Comparison of ENCODE assay signal across 14 cellular contexts in the genomic region with DNA sequence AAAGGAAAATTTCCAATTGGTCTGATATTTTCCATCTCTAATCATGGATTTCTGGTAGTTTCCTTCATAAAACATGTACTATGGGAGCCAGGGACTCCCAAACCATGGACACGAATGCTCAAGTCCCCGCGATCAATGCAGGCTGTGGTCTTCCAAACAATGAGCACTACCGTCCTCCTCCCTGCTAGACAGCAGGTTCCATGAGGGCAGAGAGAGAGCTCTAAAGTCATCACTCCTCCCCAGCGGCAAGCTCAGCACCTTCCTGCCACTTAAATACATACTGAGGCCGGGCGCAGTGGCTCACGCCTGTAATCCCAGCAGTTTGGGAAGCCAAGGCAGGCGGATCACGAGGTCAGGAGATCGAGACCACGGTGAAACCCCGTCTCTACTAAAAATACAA. TPM values are rescaled to one million over a fixed set of nuclear protein-coding genes. Genes with fewer than 3 reads are reported as not detected.
A peak's percentile ranks its signal among the peaks of the same experiment; 100 is the strongest.
DNase-seq lines count a peak whose midpoint lies in the region; ATAC-seq and TF ChIP-seq lines count a peak whose summit lies in the region.
"Had no signal": no experiment of that assay in that cellular context is flagged by ENCODE, and none has a peak within 500 bp of the region (broad histone marks: within the 10 kb centered on the region; RNA-seq: fewer than 3 reads in every experiment).

No MANE protein-coding gene starts in this region.

- no peak for TF ChIP-seq CTCF in omental fat pad (IDR thresholded peaks at IDR 0.05)

- peaks cover 38% of the 10 kb centered on the region for H3K4me1 Mint-ChIP-seq in activated CD4-positive, alpha-beta T cell treated with anti-CD3 and anti-CD28 coated beads, Interleukin-2, amount 10 ng/mL, durations not matched to agents 24 days and 14 days
- peaks cover 67% of the 10 kb centered on the region for H3K4me1 Mint-ChIP-seq in memory B cell

- H3K36me3 Mint-ChIP-seq in activated CD4-positive, alpha-beta T cell treated with anti-CD3 and anti-CD28 coated beads, Interleukin-2, amount 10 ng/mL, durations not matched to agents 24 days and 14 days (ENCODE audit: low read depth), result peaks cover 18% of the 10 kb centered on the region
- H3K36me3 Mint-ChIP-seq in memory B cell, result peaks cover 12% of the 10 kb centered on the region

- intact Hi-C loops in activated CD4-positive, alpha-beta T cell treated with anti-CD3 and anti-CD28 coated beads, Interleukin-2, amount 10 ng/mL, durations not matched to agents 24 days and 14 days (cut with micrococcal nuclease), result no loop called here

- no peak overlapping the region for H3K4me3 Mint-ChIP-seq in activated CD4-positive, alpha-beta T cell treated with anti-CD3 and anti-CD28 coated beads, Interleukin-2, amount 10 ng/mL, durations not matched to agents 24 days and 14 days
- H3K4me3 Mint-ChIP-seq in memory B cell, result peak overlapping the region; percentile 33
- H3K4me3 Mint-ChIP-seq: activated naive CD8-positive, alpha-beta T cell treated with anti-CD3 and anti-CD28 coated beads, Interleukin-2, amount 10 ng/mL, durations not matched to agents 7 days and 5 days; T-cell had no signal

- H3K27me3 Mint-ChIP-seq in activated CD4-positive, alpha-beta T cell treated with anti-CD3 and anti-CD28 coated beads, Interleukin-2, amount 10 ng/mL, durations not matched to agents 24 days and 14 days, result no peaks in the 10 kb centered on the region
- no peaks in the 10 kb centered on the region for H3K27me3 Mint-ChIP-seq in memory B cell
- H3K27me3 Mint-ChIP-seq: activated naive CD8-positive, alpha-beta T cell treated with anti-CD3 and anti-CD28 coated beads, Interleukin-2, amount 10 ng/mL, durations not matched to agents 7 days and 5 days; T-cell had no signal

- peak overlapping the region; percentile 42 for H3K27ac ChIP-seq in angular gyrus (ENCODE audit: low read depth, low read length)
- peak overlapping the region; percentile 1 for H3K27ac ChIP-seq in substantia nigra (ENCODE audit: low read depth, low read length, poor library complexity, severe bottlenecking)

- DNase-seq in activated CD4-positive, alpha-beta T cell treated with anti-CD3 and anti-CD28 coated beads, Interleukin-2, amount 10 ng/mL, durations not matched to agents 24 days and 14 days, result no peak
- no peak for DNase-seq in activated CD4-positive, alpha-beta T cell treated with anti-CD3 and anti-CD28 coated beads for 4 hours
- DNase-seq in memory B cell (ENCODE audit: low spot score in 2 of 2), result no peak
- DNase-seq in substantia nigra (lab: John Stamatoyannopoulos, UW), result no peak
- no peak for DNase-seq in omental fat pad (ENCODE audit: low spot score)
- DNase-seq in OCI-M2 (lab: John Stamatoyannopoulos, UW; ENCODE audit: unreplicated experiment), result no peak
- DNase-seq: 8988T; activated naive CD8-positive, alpha-beta T cell treated with anti-CD3 and anti-CD28 coated beads, Interleukin-2, amount 10 ng/mL, durations not matched to agents 7 days and 5 days; MM.1S; OCI-M1; stimulated activated CD4-positive, alpha-beta T cell treated with anti-CD3 and anti-CD28 coated beads, Interleukin-4, amount 100 ng/mL, for 24 hours; T-cell had no signal

- ATAC-seq in memory B cell (ENCODE audit: low read depth), result no peak
- ATAC-seq in omental fat pad (ENCODE audit: low FRiP score), result no peak
- no peak for ATAC-seq in HG03460 (IDR thresholded peaks at IDR 0.05; ENCODE audit: unreplicated experiment)
- ATAC-seq: T-cell had no signal

- peak overlapping the region; percentile 15 for H3K27ac Mint-ChIP-seq in activated CD4-positive, alpha-beta T cell treated with anti-CD3 and anti-CD28 coated beads, Interleukin-2, amount 10 ng/mL, durations not matched to agents 24 days and 14 days
- H3K27ac Mint-ChIP-seq in memory B cell, result peak overlapping the region; percentile 70
- H3K27ac Mint-ChIP-seq: activated naive CD8-positive, alpha-beta T cell treated with anti-CD3 and anti-CD28 coated beads, Interleukin-2, amount 10 ng/mL, durations not matched to agents 7 days and 5 days had no signal

- H3K9me3 Mint-ChIP-seq in activated CD4-positive, alpha-beta T cell treated with anti-CD3 and anti-CD28 coated beads, Interleukin-2, amount 10 ng/mL, durations not matched to agents 24 days and 14 days, result peaks cover 4% of the 10 kb centered on the region
- H3K9me3 Mint-ChIP-seq in memory B cell, result peaks cover 4% of the 10 kb centered on the region
- H3K9me3 Mint-ChIP-seq: T-cell had no signal

RNA-seq across cellular contexts. Expression of a gene that starts 31.1 kb away (rescaled TPM):
- 74.0 and 74.9 TPM in 2 replicates for total RNA-seq in activated CD4-positive, alpha-beta T cell treated with anti-CD3 and anti-CD28 coated beads, Interleukin-2, amount 10 ng/mL, durations not matched to agents 24 days and 14 days
- total RNA-seq in omental fat pad, result 10 to 100 TPM; 42.6 to 86.8 (median 58.6) TPM
